Comparison of ENCODE assay signal across 8 cellular contexts in genomic region chr6:125789576-125790402, GRCh38.
DNase-seq lines count a peak whose midpoint lies in the region; ATAC-seq lines count a peak whose summit lies in the region.

No MANE protein-coding gene starts in this region.

- no peaks in the 10 kb centered on the region for H3K27me3 Mint-ChIP-seq in memory B cell
- no peaks in the 10 kb centered on the region for H3K27me3 Mint-ChIP-seq in stimulated activated naive CD8-positive, alpha-beta T cell treated with anti-CD3 and anti-CD28 coated beads, Interleukin-15, amount 100 ng/mL, for 72 hours

- H3K9me3 Mint-ChIP-seq in memory B cell = no peaks in the 10 kb centered on the region
- no peaks in the 10 kb centered on the region for H3K9me3 Mint-ChIP-seq in stimulated activated naive CD8-positive, alpha-beta T cell treated with anti-CD3 and anti-CD28 coated beads, Interleukin-15, amount 100 ng/mL, for 72 hours

- peaks cover 2% of the 10 kb centered on the region for H3K36me3 Mint-ChIP-seq in memory B cell

- peak overlapping the region; percentile 95 for H3K27ac Mint-ChIP-seq in memory B cell
- H3K27ac Mint-ChIP-seq in stimulated activated naive CD8-positive, alpha-beta T cell treated with anti-CD3 and anti-CD28 coated beads, Interleukin-15, amount 100 ng/mL, for 72 hours = peak overlapping the region; percentile 87 to 98

- peaks cover 29% of the 10 kb centered on the region for H3K4me1 Mint-ChIP-seq in memory B cell
- peaks cover 44% of the 10 kb centered on the region for H3K4me1 Mint-ChIP-seq in stimulated activated naive CD8-positive, alpha-beta T cell treated with anti-CD3 and anti-CD28 coated beads, Interleukin-15, amount 100 ng/mL, for 72 hours

- in situ Hi-C loops in ACHN (cut with HindIII; ENCODE audit: low pct_ligation_motif_present, low pct_unique_long_range_greater_than_20kb, low sequenced_read_pairs) = no loop called here

- ATAC-seq in GM18519 (IDR thresholded peaks at IDR 0.05; ENCODE audit: low FRiP score, unreplicated experiment) (peak; percentile 29), HG03108 (IDR thresholded peaks at IDR 0.05; ENCODE audit: unreplicated experiment) (peak; percentile 17), memory B cell (ENCODE audit: low read depth) (peak; percentile 13)
- peak; percentile 39 for ATAC-seq in stimulated activated naive CD8-positive, alpha-beta T cell treated with anti-CD3 and anti-CD28 coated beads, Interleukin-15, amount 100 ng/mL, for 72 hours

- DNase-seq in ACHN (peak; percentile 37), NCI-H2227 treated with DMSO at 0.1 percent for 48 hours (lab: John Stamatoyannopoulos, UW) (peak; percentile 45), memory B cell (ENCODE audit: low spot score in 2 of 2) (peak; percentile 30 to 55)
- DNase-seq in activated CD4-positive, alpha-beta T cell treated with anti-CD3 and anti-CD28 coated beads, Interleukin-2, amount 50 U/mL, for 1 hour = peak; percentile 37
- peak; percentile 20 for DNase-seq in effector CD4-positive, alpha-beta T cell
- DNase-seq in stimulated activated naive CD8-positive, alpha-beta T cell treated with anti-CD3 and anti-CD28 coated beads, Interleukin-15, amount 100 ng/mL, for 72 hours = peak; percentile 45 to 54

- peak overlapping the region; percentile 89 for H3K4me3 Mint-ChIP-seq in memory B cell
- H3K4me3 Mint-ChIP-seq in stimulated activated naive CD8-positive, alpha-beta T cell treated with anti-CD3 and anti-CD28 coated beads, Interleukin-15, amount 100 ng/mL, for 72 hours = peak overlapping the region; percentile 84 to 88

Comparison
In these comparisons a context has a peak if more than half of its experiments do, and no peak if none do; other contexts are left out.
1. Peak in every context shown above with its lines: DNase-seq and ATAC-seq.